Comparison of ENCODE assay signal across 12 cellular contexts in the genomic region with DNA sequence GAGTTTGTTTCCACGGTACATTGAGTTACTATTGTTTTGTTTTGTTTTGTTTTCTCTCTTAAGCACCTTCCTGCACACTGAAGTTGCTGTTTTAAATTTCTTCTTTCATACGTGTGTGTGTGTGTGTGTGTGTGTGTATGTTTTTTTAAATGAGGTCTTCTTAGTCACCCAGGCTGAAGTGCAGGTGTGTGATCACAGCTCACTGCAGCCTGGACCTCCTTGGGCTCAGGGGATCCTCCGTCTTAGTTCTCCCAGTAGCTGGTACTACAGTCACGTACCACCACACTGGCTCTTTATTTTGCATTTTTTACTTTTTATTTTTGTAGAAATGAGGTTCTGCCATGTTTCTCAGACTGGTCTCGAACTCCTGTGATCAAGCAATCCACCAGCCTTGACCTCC.
"Had no signal": no experiment of that assay in that cellular context is flagged by ENCODE, and none has a peak within 500 bp of the region (broad histone marks: within the 10 kb centered on the region; RNA-seq: fewer than 3 reads in every experiment).

No MANE protein-coding gene starts in this region.

- H3K4me3 Mint-ChIP-seq: IgD-negative memory B cell had no signal

- H3K27me3 Mint-ChIP-seq: IgD-negative memory B cell had no signal

- H3K4me1 Mint-ChIP-seq: IgD-negative memory B cell had no signal

- DNase-seq: Kasumi-1, MM.1S, NCI-H1436, NCI-H2081 treated with DMSO at 0.1 percent for 48 hours, NCI-H2171, NCI-H226, NCI-H446, NCI-H510A, NCI-H524 treated with DMSO at 0.1 percent for 48 hours, NCI-H774, SIG-M5 had no signal
